31 cellular contexts compared by ENCODE assay signal in genomic region chr1:18686540-18686939, GRCh38. TPM values are rescaled to one million over a fixed set of nuclear protein-coding genes. Genes with fewer than 3 reads are reported as not detected.
"Had no signal": no experiment of that assay in that cellular context is flagged by ENCODE, and none has a peak within 500 bp of the region (broad histone marks: within the 10 kb centered on the region; RNA-seq: fewer than 3 reads in every experiment).

No MANE protein-coding gene starts in this region.

- H3K4me1 Mint-ChIP-seq: mesothelial cell of epicardium, naive B cell had no signal

- DNase-seq: colonic mucosa; cortex of kidney; effector CD8-positive, alpha-beta T cell; effector memory CD8-positive, alpha-beta T cell; endodermal cell; erythroblast; esophagus squamous epithelium; foreskin fibroblast; foreskin melanocyte; gastrocnemius medialis; glutamatergic neuron; head of caudate nucleus; heart right ventricle; hippocampal formation; left cardiac atrium; left lung; left ventricle myocardium superior; lower lobe of right lung; mesenchymal stem cell; mucosa of descending colon; naive B cell had no signal

- H3K27ac Mint-ChIP-seq: dendritic cell treated with granulocyte-macrophage colony-stimulating factor and Interleukin-4, amounts not matched to agents 40 ng/mL and 50 ng/mL, for 4 days; effector memory CD8-positive, alpha-beta T cell; endodermal cell; mesothelial cell of epicardium; naive B cell had no signal

- H3K4me3 ChIP-seq: colonic mucosa, esophagus squamous epithelium, gastrocnemius medialis, heart right ventricle, left lung, lower lobe of right lung, mucosa of descending colon had no signal

- H3K27me3 ChIP-seq: colonic mucosa had no signal

- H3K4me1 ChIP-seq: colonic mucosa, esophagus squamous epithelium, gastrocnemius medialis, heart right ventricle, left lung, lower lobe of right lung had no signal

- H3K9me3 ChIP-seq: colonic mucosa, esophagus squamous epithelium, gastrocnemius medialis, heart right ventricle, left lung, lower lobe of right lung, mucosa of descending colon had no signal

- H3K27ac ChIP-seq: colonic mucosa, epithelial cell of prostate, esophagus squamous epithelium, gastrocnemius medialis, heart right ventricle, left lung, lower lobe of right lung had no signal

- H3K9me3 Mint-ChIP-seq: effector memory CD8-positive, alpha-beta T cell; endodermal cell; mesothelial cell of epicardium had no signal

- ATAC-seq: effector memory CD8-positive, alpha-beta T cell; esophagus mucosa; gastrocnemius medialis; heart right ventricle; left cardiac atrium; left lung; left ventricle myocardium superior; lower lobe of right lung; mucosa of descending colon had no signal

- H3K36me3 Mint-ChIP-seq: mesothelial cell of epicardium, naive B cell had no signal

- H3K36me3 ChIP-seq: colonic mucosa, esophagus squamous epithelium, gastrocnemius medialis, heart right ventricle, left lung, lower lobe of right lung had no signal

- H3K4me3 Mint-ChIP-seq: dendritic cell treated with granulocyte-macrophage colony-stimulating factor and Interleukin-4, amounts not matched to agents 40 ng/mL and 50 ng/mL, for 4 days; effector memory CD8-positive, alpha-beta T cell; endodermal cell; mesothelial cell of epicardium; naive B cell had no signal

RNA-seq across cellular contexts. Expression of gene PAX7, which starts 55.9 kb away (rescaled TPM):
- total RNA-seq: colonic mucosa, dermis microvascular lymphatic vessel endothelial cell, esophagus mucosa, esophagus squamous epithelium, glomerular endothelial cell, heart right ventricle, kidney epithelial cell, left cardiac atrium, left lung, left ventricle myocardium superior, lower lobe of right lung, lung microvascular endothelial cell, mesenteric fat pad, mesothelial cell of epicardium, mucosa of descending colon, myocyte had no signal
